Comparison of ENCODE assay signal across 34 cellular contexts in genomic region chr6:140752234-140752633, GRCh38.
"Had no signal": no experiment of that assay in that cellular context is flagged by ENCODE, and none has a peak within 500 bp of the region (broad histone marks: within the 10 kb centered on the region; RNA-seq: fewer than 3 reads in every experiment).

No MANE protein-coding gene starts in this region.

- H3K4me1 ChIP-seq: adrenal gland, ascending aorta, body of pancreas, breast epithelium had no signal

- DNase-seq: activated effector memory CD4-positive, alpha-beta T cell treated with anti-CD3 and anti-CD28 coated beads, Interleukin-2, amount 50 U/mL, for 16 hours; activated effector memory CD4-positive, alpha-beta T cell treated with Interleukin-2 at 50 U/mL for 16 hours; activated gamma-delta T cell; activated gamma-delta T cell treated with Interleukin-2 at 50 U/mL for 16 hours; activated naive CD4-positive, alpha-beta T cell; activated naive CD4-positive, alpha-beta T cell treated with anti-CD3 and anti-CD28 coated beads for 36 hours; activated naive CD4-positive, alpha-beta T cell treated with anti-CD3 and anti-CD28 coated beads, Interleukin-2, amount 10 ng/mL, durations not matched to agents 7 days and 5 days; activated naive CD4-positive, alpha-beta T cell treated with anti-CD3 and anti-CD28 coated beads, Interleukin-2, amount 50 U/mL, for 16 hours; activated naive CD4-positive, alpha-beta T cell treated with Interleukin-2 at 50 U/mL for 16 hours; activated naive CD8-positive, alpha-beta T cell treated with anti-CD3 and anti-CD28 coated beads for 36 hours; activated naive CD8-positive, alpha-beta T cell treated with anti-CD3 and anti-CD28 coated beads, Interleukin-2, amount 10 ng/mL, durations not matched to agents 7 days and 5 days; activated naive CD8-positive, alpha-beta T cell treated with anti-CD3 and anti-CD28 coated beads, Interleukin-2, amount 50 U/mL, for 24 hours; activated T-cell treated with anti-CD3 and anti-CD28 coated beads, Interleukin-2, amount 50 U/mL, for 1 hour; activated T-cell treated with anti-CD3 and anti-CD28 coated beads, Interleukin-2, amount 50 U/mL, for 24 hours; activated T-cell treated with anti-CD3 and anti-CD28 coated beads, Interleukin-2, amount 50 U/mL, for 4 hours; activated T-cell treated with anti-CD3 and anti-CD28 coated beads, Interleukin-2, amount 50 U/mL, for 48 hours; activated T-cell treated with anti-CD3 and anti-CD28 coated beads, Interleukin-2, amount 50 U/mL, for 72 hours; adrenal gland; amniotic stem cell; amygdala; anterior cingulate cortex; aorta; body of pancreas; brain microvascular endothelial cell; caudate nucleus; central memory CD4-positive, alpha-beta T cell; cerebellar nuclear complex had no signal

- H3K36me3 ChIP-seq: adrenal gland, ascending aorta, brain microvascular endothelial cell, breast epithelium, cardiac muscle cell had no signal

- FAIRE-seq: astrocyte, bronchial epithelial cell had no signal

- H3K4me3 ChIP-seq: adrenal gland, ascending aorta, body of pancreas, breast epithelium, cardiac muscle cell had no signal

- ATAC-seq: activated naive CD4-positive, alpha-beta T cell treated with anti-CD3 and anti-CD28 coated beads, Interleukin-2, amount 50 U/mL, for 72 hours; activated naive CD8-positive, alpha-beta T cell treated with anti-CD3 and anti-CD28 coated beads, Interleukin-2, amount 50 U/mL, for 24 hours; activated T-cell treated with anti-CD3 and anti-CD28 coated beads, Interleukin-2, amount 50 U/mL, for 4 hours; activated T-cell treated with anti-CD3 and anti-CD28 coated beads, Interleukin-2, amount 50 U/mL, for 72 hours; activated T-helper 17 cell treated with anti-CD3 and anti-CD28 coated beads, Interleukin-2, amount 50 U/mL, for 72 hours; body of pancreas had no signal

- H3K27me3 ChIP-seq: adrenal gland, ascending aorta, body of pancreas, brain microvascular endothelial cell, breast epithelium, cardiac muscle cell had no signal

- H3K9me3 ChIP-seq: adrenal gland, body of pancreas had no signal

- H3K27ac ChIP-seq: adrenal gland, ascending aorta, body of pancreas, brain microvascular endothelial cell, breast epithelium, cardiac muscle cell had no signal
